ENCODE assay signal across 26 cellular contexts in genomic region chr1:229075217-229075616, GRCh38.
DNase-seq lines count a peak whose midpoint lies in the region; ATAC-seq, FAIRE-seq and TF ChIP-seq lines count a peak whose summit lies in the region.
"Had no signal": no experiment of that assay in that cellular context is flagged by ENCODE, and none has a peak within 500 bp of the region (broad histone marks: within the 10 kb centered on the region; RNA-seq: fewer than 3 reads in every experiment).

No MANE protein-coding gene starts in this region.

- H3K9me3 ChIP-seq in HepG2 (ENCODE audit: low read length) = no peaks in the 10 kb centered on the region
- H3K9me3 ChIP-seq in heart left ventricle = no peaks in the 10 kb centered on the region
- H3K9me3 ChIP-seq: HAP-1, left lung, SK-N-SH, suprapubic skin, vagina had no signal

- H3K27me3 ChIP-seq in HepG2 (ENCODE audit: control insufficient read depth in 1 of 2, insufficient read depth in 2 of 2, low read length in 2 of 2) (no peaks in the 10 kb centered on the region), heart left ventricle (no peaks in the 10 kb centered on the region)
- H3K27me3 ChIP-seq: left lung, suprapubic skin, vagina had no signal

- no peaks in the 10 kb centered on the region for H3K9me3 Mint-ChIP-seq in activated T-cell treated with anti-CD3 and anti-CD28 coated beads, Interleukin-2, amount 50 U/mL, for 72 hours
- H3K9me3 Mint-ChIP-seq in activated T-cell treated with anti-CD3 and anti-CD28 coated beads, Interleukin-2, amount 50 U/mL, for 24 hours = no peaks in the 10 kb centered on the region
- H3K9me3 Mint-ChIP-seq: activated naive CD8-positive, alpha-beta T cell treated with anti-CD3 and anti-CD28 coated beads, Interleukin-2, amount 50 U/mL, for 24 hours; natural killer cell had no signal

- no peaks in the 10 kb centered on the region for H3K36me3 ChIP-seq in HepG2 (replicated peaks in 1 of 2; ENCODE audit: control insufficient read depth in 1 of 2, insufficient read depth in 2 of 2, low read length in 2 of 2)
- no peaks in the 10 kb centered on the region for H3K36me3 ChIP-seq in heart left ventricle
- H3K36me3 ChIP-seq: HAP-1, left lung, suprapubic skin, vagina had no signal

- intact Hi-C loops in HepG2 (cut with micrococcal nuclease; ENCODE audit: unreplicated experiment) (no loop called here), heart left ventricle (cut with DNase I) (no loop called here)

- H3K27ac Mint-ChIP-seq in activated T-cell treated with anti-CD3 and anti-CD28 coated beads, Interleukin-2, amount 50 U/mL, for 72 hours = no peak overlapping the region
- no peak overlapping the region for H3K27ac Mint-ChIP-seq in activated T-cell treated with anti-CD3 and anti-CD28 coated beads, Interleukin-2, amount 50 U/mL, for 24 hours
- H3K27ac Mint-ChIP-seq: activated naive CD8-positive, alpha-beta T cell treated with anti-CD3 and anti-CD28 coated beads, Interleukin-2, amount 50 U/mL, for 24 hours; natural killer cell had no signal

- H3K27me3 Mint-ChIP-seq in activated T-cell treated with anti-CD3 and anti-CD28 coated beads, Interleukin-2, amount 50 U/mL, for 72 hours (ENCODE audit: low read depth) = no peaks in the 10 kb centered on the region
- H3K27me3 Mint-ChIP-seq in activated T-cell treated with anti-CD3 and anti-CD28 coated beads, Interleukin-2, amount 50 U/mL, for 24 hours = no peaks in the 10 kb centered on the region
- H3K27me3 Mint-ChIP-seq: activated naive CD8-positive, alpha-beta T cell treated with anti-CD3 and anti-CD28 coated beads, Interleukin-2, amount 50 U/mL, for 24 hours; CD4-positive, alpha-beta memory T cell had no signal

- TF ChIP-seq RAD21 in HepG2 (CRISPR knock-in tag; IDR thresholded peaks at IDR 0.05) = no peak

- no peak for FAIRE-seq in HepG2 (lab: Jason Lieb, UNC)

- H3K4me3 Mint-ChIP-seq in activated T-cell treated with anti-CD3 and anti-CD28 coated beads, Interleukin-2, amount 50 U/mL, for 72 hours = no peak overlapping the region
- no peak overlapping the region for H3K4me3 Mint-ChIP-seq in activated T-cell treated with anti-CD3 and anti-CD28 coated beads, Interleukin-2, amount 50 U/mL, for 24 hours
- H3K4me3 Mint-ChIP-seq: activated naive CD8-positive, alpha-beta T cell treated with anti-CD3 and anti-CD28 coated beads, Interleukin-2, amount 50 U/mL, for 24 hours; CD4-positive, alpha-beta memory T cell; natural killer cell had no signal

- no peak overlapping the region for H3K9ac ChIP-seq in HepG2 (ENCODE audit: insufficient read depth, low read depth, low read length)
- H3K9ac ChIP-seq: SK-N-SH had no signal

- BruUV-seq in HepG2 (replicated peaks; lab: Mats Ljungman, UMichigan) = no TSS peak

- CTCF ChIA-PET in HepG2 (lab: Yijun Ruan, JAX; ENCODE audit: low intra/inter-chr PET ratio, low total read pairs) = no interaction called here

- no peak overlapping the region for H3K27ac ChIP-seq in HepG2 (ENCODE audit: extremely low read length, insufficient read depth, low read length)
- H3K27ac ChIP-seq in heart left ventricle = no peak overlapping the region
- H3K27ac ChIP-seq: left lung, RWPE1, skin epidermis, suprapubic skin, vagina, VCaP had no signal

- no peak for TF ChIP-seq POLR2A in HepG2 (IDR thresholded peaks at IDR 0.05; ENCODE audit: insufficient read depth in 1 of 2, low read depth in 2 of 2, low read length in 2 of 2)
- no peak for TF ChIP-seq POLR2A in heart left ventricle (IDR thresholded peaks at IDR 0.05)

- H3K4me1 Mint-ChIP-seq in activated T-cell treated with anti-CD3 and anti-CD28 coated beads, Interleukin-2, amount 50 U/mL, for 72 hours (ENCODE audit: low read depth) = peaks cover 15% of the 10 kb centered on the region
- H3K4me1 Mint-ChIP-seq in activated T-cell treated with anti-CD3 and anti-CD28 coated beads, Interleukin-2, amount 50 U/mL, for 24 hours (ENCODE audit: low read depth) = peaks cover 9% of the 10 kb centered on the region

- peak; percentile 47 to 80 for ATAC-seq in activated T-cell treated with anti-CD3 and anti-CD28 coated beads, Interleukin-2, amount 50 U/mL, for 72 hours (replicated peaks in 1 of 2)
- ATAC-seq in HepG2 (no peak), heart left ventricle (no peak)
- ATAC-seq: activated naive CD8-positive, alpha-beta T cell treated with anti-CD3 and anti-CD28 coated beads, Interleukin-2, amount 50 U/mL, for 24 hours; left lung; natural killer cell had no signal

- 26% methylated on average over 2 of the region's 2 CpGs for WGBS in HepG2 (ENCODE audit: low lambda C conversion rate)
- 42 to 73% (median 56%) methylated on average over 2 of the region's 2 CpGs for WGBS in heart left ventricle, 4 donors

- no peak overlapping the region for H3K4me2 ChIP-seq in HepG2 (ENCODE audit: low read depth, low read length)
- H3K4me2 ChIP-seq: SK-N-SH had no signal

- no peak overlapping the region for H2AFZ ChIP-seq in HepG2 (ENCODE audit: low read length)

- H3K4me1 ChIP-seq in HepG2 (ENCODE audit: insufficient read depth, low read length) (peaks cover 78% of the 10 kb centered on the region), heart left ventricle (peaks cover 0 to 16% (median 0%) of the 10 kb centered on the region in 12 donors)
- H3K4me1 ChIP-seq: HAP-1 had no signal

- TF ChIP-seq CTCF in HepG2 (CRISPR knock-in tag; IDR thresholded peaks at IDR 0.05) (no peak), heart left ventricle (IDR thresholded peaks at IDR 0.05) (no peak)

- peak in 1 of 2 donors; percentile 7 for DNase-seq in activated T-cell treated with anti-CD3 and anti-CD28 coated beads, Interleukin-2, amount 50 U/mL, for 72 hours
- no peak for DNase-seq in activated T-cell treated with anti-CD3 and anti-CD28 coated beads, Interleukin-2, amount 50 U/mL, for 24 hours
- DNase-seq in NCI-H69 (lab: John Stamatoyannopoulos, UW) (peak; percentile 42), medulla oblongata (ENCODE audit: extremely low spot score) (peak; percentile 54), HepG2 (ENCODE audit: low spot score) (no peak), CD1c-positive myeloid dendritic cell (ENCODE audit: extremely low spot score) (no peak), heart left ventricle (no peak)
- DNase-seq: activated CD4-positive, alpha-beta T cell treated with anti-CD3 and anti-CD28 coated beads, Interleukin-2, amount 50 U/mL, for 1 hour; activated effector memory CD4-positive, alpha-beta T cell treated with anti-CD3 and anti-CD28 coated beads, Interleukin-2, amount 50 U/mL, for 16 hours; activated naive CD8-positive, alpha-beta T cell treated with anti-CD3 and anti-CD28 coated beads, Interleukin-2, amount 50 U/mL, for 24 hours; CD4-positive, alpha-beta memory T cell; effector CD8-positive, alpha-beta T cell; erythroblast; foreskin fibroblast; Kasumi-1; left lung; natural killer cell; NCI-H1930; NCI-H524; SK-N-SH had no signal

- no peaks in the 10 kb centered on the region for H4K20me1 ChIP-seq in HepG2 (ENCODE audit: insufficient read depth, low read length)

- no peaks in the 10 kb centered on the region for H3K36me3 Mint-ChIP-seq in activated T-cell treated with anti-CD3 and anti-CD28 coated beads, Interleukin-2, amount 50 U/mL, for 72 hours (ENCODE audit: insufficient read depth in 2 of 2)
- no peaks in the 10 kb centered on the region for H3K36me3 Mint-ChIP-seq in activated T-cell treated with anti-CD3 and anti-CD28 coated beads, Interleukin-2, amount 50 U/mL, for 24 hours (ENCODE audit: low read depth)
- H3K36me3 Mint-ChIP-seq: CD4-positive, alpha-beta memory T cell; natural killer cell had no signal

- H3K79me2 ChIP-seq in HepG2 (ENCODE audit: insufficient read depth, low read length) = no peaks in the 10 kb centered on the region

- H3K4me3 ChIP-seq in HepG2 (replicated peaks in 1 of 3; ENCODE audit: insufficient read depth in 1 of 3, low read depth in 2 of 3, low read length in 3 of 3) (no peak overlapping the region), heart left ventricle (no peak overlapping the region)
- H3K4me3 ChIP-seq: HAP-1, left lung, skin epidermis, suprapubic skin, vagina had no signal

- POLR2A ChIA-PET in HepG2 (lab: Yijun Ruan, JAX) = no interaction called here

- in situ Hi-C loops in HepG2 (cut with HindIII; ENCODE audit: extremely low pct_ligation_motif_present, low pct_unique_long_range_greater_than_20kb) = no loop called here

- TF ChIP-seq EP300 in HepG2 (IDR thresholded peaks at IDR 0.05; ENCODE audit: low read depth in 2 of 2, low read length in 2 of 2) (no peak), HepG2 (CRISPR knock-in tag; IDR thresholded peaks at IDR 0.05; ENCODE audit: borderline replicate concordance) (no peak)

TF ChIP-seq in HepG2, 621 proteins besides CTCF, POLR2A, EP300 and RAD21 (continues in another document):
- TF ChIP-seq ZNF510 (CRISPR knock-in tag; IDR thresholded peaks at IDR 0.05; ENCODE audit: low read depth) = no peak
- no peak for TF ChIP-seq HNF4G (IDR thresholded peaks at IDR 0.05; ENCODE audit: borderline replicate concordance, low read depth, low read length)
- TF ChIP-seq HNF4G (CRISPR knock-in tag; IDR thresholded peaks at IDR 0.05; ENCODE audit: borderline replicate concordance, low read depth) = no peak
- no peak for TF ChIP-seq ZNF83 (CRISPR knock-in tag; IDR thresholded peaks at IDR 0.05; ENCODE audit: borderline replicate concordance)
- TF ChIP-seq ZNF343 (CRISPR knock-in tag; IDR thresholded peaks at IDR 0.05) = no peak
- TF ChIP-seq ZNF800 (CRISPR knock-in tag; IDR thresholded peaks at IDR 0.05) = no peak
- TF ChIP-seq SMARCC2 (IDR thresholded peaks at IDR 0.05) = no peak
- TF ChIP-seq GPBP1L1 (CRISPR knock-in tag; IDR thresholded peaks at IDR 0.05) = no peak

Comparison
In these comparisons a context has a peak if more than half of its experiments do, and no peak if none do; other contexts are left out.
1. ATAC-seq: peak in activated T-cell treated with anti-CD3 and anti-CD28 coated beads, Interleukin-2, amount 50 U/mL, for 72 hours (2 of 2); none in HepG2 (single experiment) and heart left ventricle (0 of 4).
2. DNase-seq: peak in NCI-H69 (single experiment) and medulla oblongata (single experiment); none in activated T-cell treated with anti-CD3 and anti-CD28 coated beads, Interleukin-2, amount 50 U/mL, for 24 hours (single experiment), HepG2 (single experiment), CD1c-positive myeloid dendritic cell (single experiment) and heart left ventricle (0 of 5).